3 cellular contexts compared by ENCODE assay signal in the genomic region with DNA sequence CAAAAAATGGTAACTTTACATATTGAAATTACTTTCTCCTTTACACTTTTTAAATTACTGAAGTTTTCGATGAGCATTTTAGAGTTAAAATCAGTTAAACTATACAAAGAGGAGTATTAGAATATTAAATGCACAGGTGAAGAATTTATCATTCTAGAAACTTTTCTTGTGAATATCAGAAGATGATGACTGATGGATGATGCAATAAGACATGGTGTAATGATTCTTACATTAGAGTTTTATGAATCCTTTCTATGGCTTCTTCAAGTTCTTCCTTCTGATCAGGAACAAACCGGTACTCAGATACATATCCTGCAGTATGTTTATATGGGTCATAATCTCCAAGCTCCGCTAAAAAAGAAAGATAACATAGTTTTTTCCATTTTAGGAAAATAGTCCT.
TF ChIP-seq lines count a peak whose summit lies in the region.

No MANE protein-coding gene starts in this region.

TF ChIP-seq in SK-N-SH, 30 proteins besides CTCF, POLR2A, EP300 and RAD21 (continued from another document):
- TF ChIP-seq, protein P1, sequence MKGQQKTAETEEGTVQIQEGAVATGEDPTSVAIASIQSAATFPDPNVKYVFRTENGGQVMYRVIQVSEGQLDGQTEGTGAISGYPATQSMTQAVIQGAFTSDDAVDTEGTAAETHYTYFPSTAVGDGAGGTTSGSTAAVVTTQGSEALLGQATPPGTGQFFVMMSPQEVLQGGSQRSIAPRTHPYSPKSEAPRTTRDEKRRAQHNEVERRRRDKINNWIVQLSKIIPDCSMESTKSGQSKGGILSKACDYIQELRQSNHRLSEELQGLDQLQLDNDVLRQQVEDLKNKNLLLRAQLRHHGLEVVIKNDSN (IDR thresholded peaks at IDR 0.05; ENCODE audit: borderline replicate concordance, low read depth) = no peak
- no peak for TF ChIP-seq RFX5 (IDR thresholded peaks at IDR 0.05; ENCODE audit: low read length)
- no peak for TF ChIP-seq IRF3 (IDR thresholded peaks at IDR 0.05; ENCODE audit: low read depth, low read length)
- TF ChIP-seq ZBTB33 (IDR thresholded peaks at IDR 0.05; ENCODE audit: borderline replicate concordance, low read depth) = no peak
- TF ChIP-seq FOXJ3 (CRISPR knock-in tag; IDR thresholded peaks at IDR 0.05) = no peak

TF ChIP-seq in SK-N-SH treated with all-trans-retinoic acid at 6 μM for 48 hours, 23 proteins besides CTCF, POLR2A, EP300 and RAD21 (continued from another document):
- TF ChIP-seq PATZ1 (CRISPR knock-in tag; IDR thresholded peaks at IDR 0.05; ENCODE audit: borderline replicate concordance) (no peak), TCF4 (CRISPR knock-in tag; IDR thresholded peaks at IDR 0.05; ENCODE audit: borderline replicate concordance) (no peak), ARNTL (CRISPR knock-in tag; IDR thresholded peaks at IDR 0.05; ENCODE audit: borderline replicate concordance, low read depth) (no peak), ZFP30 (CRISPR knock-in tag; IDR thresholded peaks at IDR 0.05) (no peak), ZNF70 (CRISPR knock-in tag; IDR thresholded peaks at IDR 0.05) (no peak), ISL1 (CRISPR knock-in tag; IDR thresholded peaks at IDR 0.05) (no peak)
- TF ChIP-seq, protein P2, sequence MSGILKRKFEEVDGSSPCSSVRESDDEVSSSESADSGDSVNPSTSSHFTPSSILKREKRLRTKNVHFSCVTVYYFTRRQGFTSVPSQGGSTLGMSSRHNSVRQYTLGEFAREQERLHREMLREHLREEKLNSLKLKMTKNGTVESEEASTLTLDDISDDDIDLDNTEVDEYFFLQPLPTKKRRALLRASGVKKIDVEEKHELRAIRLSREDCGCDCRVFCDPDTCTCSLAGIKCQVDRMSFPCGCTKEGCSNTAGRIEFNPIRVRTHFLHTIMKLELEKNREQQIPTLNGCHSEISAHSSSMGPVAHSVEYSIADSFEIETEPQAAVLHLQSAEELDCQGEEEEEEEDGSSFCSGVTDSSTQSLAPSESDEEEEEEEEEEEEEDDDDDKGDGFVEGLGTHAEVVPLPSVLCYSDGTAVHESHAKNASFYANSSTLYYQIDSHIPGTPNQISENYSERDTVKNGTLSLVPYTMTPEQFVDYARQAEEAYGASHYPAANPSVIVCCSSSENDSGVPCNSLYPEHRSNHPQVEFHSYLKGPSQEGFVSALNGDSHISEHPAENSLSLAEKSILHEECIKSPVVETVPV (CRISPR knock-in tag; IDR thresholded peaks at IDR 0.05) = no peak
- TF ChIP-seq, protein P3, sequence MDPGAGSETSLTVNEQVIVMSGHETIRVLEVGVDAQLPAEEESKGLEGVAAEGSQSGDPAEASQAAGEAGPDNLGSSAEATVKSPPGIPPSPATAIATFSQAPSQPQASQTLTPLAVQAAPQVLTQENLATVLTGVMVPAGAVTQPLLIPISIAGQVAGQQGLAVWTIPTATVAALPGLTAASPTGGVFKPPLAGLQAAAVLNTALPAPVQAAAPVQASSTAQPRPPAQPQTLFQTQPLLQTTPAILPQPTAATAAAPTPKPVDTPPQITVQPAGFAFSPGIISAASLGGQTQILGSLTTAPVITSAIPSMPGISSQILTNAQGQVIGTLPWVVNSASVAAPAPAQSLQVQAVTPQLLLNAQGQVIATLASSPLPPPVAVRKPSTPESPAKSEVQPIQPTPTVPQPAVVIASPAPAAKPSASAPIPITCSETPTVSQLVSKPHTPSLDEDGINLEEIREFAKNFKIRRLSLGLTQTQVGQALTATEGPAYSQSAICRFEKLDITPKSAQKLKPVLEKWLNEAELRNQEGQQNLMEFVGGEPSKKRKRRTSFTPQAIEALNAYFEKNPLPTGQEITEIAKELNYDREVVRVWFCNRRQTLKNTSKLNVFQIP (CRISPR knock-in tag; IDR thresholded peaks at IDR 0.05; ENCODE audit: borderline replicate concordance, low read depth) = no peak

TF ChIP-seq in K562, 482 proteins besides CTCF, POLR2A, EP300 and RAD21 (continued from another document):
- no peak for TF ChIP-seq HNRNPUL1 (IDR thresholded peaks at IDR 0.05; ENCODE audit: low read length)
- no peak for TF ChIP-seq ILK (tag; IDR thresholded peaks at IDR 0.05; ENCODE audit: borderline replicate concordance, low read depth)
- no peak for TF ChIP-seq EZH2 (IDR thresholded peaks at IDR 0.05; ENCODE audit: borderline replicate concordance, low read depth, low read length)
- TF ChIP-seq ZSCAN32 (CRISPR knock-in tag; IDR thresholded peaks at IDR 0.05) = 0 out of 2 replicates have a peak, but pooled peaks have one; percentile 60
- no peak for TF ChIP-seq ZNF75A (CRISPR knock-in tag; IDR thresholded peaks at IDR 0.05)
- TF ChIP-seq ATF3 (IDR thresholded peaks at IDR 0.05) = peak; percentile 78
- TF ChIP-seq ATF3 (CRISPR knock-in tag; conservative IDR thresholded peaks at IDR 0.05) = no peak
- TF ChIP-seq ZNF263 (CRISPR knock-in tag; IDR thresholded peaks at IDR 0.05; ENCODE audit: borderline replicate concordance) = no peak
- no peak for TF ChIP-seq ZNF12 (CRISPR knock-in tag; IDR thresholded peaks at IDR 0.05)
- TF ChIP-seq, protein P4, sequence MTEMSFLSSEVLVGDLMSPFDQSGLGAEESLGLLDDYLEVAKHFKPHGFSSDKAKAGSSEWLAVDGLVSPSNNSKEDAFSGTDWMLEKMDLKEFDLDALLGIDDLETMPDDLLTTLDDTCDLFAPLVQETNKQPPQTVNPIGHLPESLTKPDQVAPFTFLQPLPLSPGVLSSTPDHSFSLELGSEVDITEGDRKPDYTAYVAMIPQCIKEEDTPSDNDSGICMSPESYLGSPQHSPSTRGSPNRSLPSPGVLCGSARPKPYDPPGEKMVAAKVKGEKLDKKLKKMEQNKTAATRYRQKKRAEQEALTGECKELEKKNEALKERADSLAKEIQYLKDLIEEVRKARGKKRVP (CRISPR knock-in tag; IDR thresholded peaks at IDR 0.05) = peak; percentile 47; the same call in 1 of the 2 replicates
- no peak for TF ChIP-seq ZNF707 (CRISPR knock-in tag; conservative IDR thresholded peaks at IDR 0.05)
